Comparison of ENCODE assay signal across 1 cellular context in genomic region chr17:16568541-16569357, GRCh38.
A peak's percentile ranks its signal among the peaks of the same experiment; 100 is the strongest.
TF ChIP-seq lines count a peak whose summit lies in the region.

ZNF287 (minus strand) TSS chr17:16569204; CDS start chr17:16567731, 1,473 bp downstream.

TF ChIP-seq in H1, 55 proteins besides CTCF, POLR2A, EP300 and RAD21:
- TF ChIP-seq EZH2 (IDR thresholded peaks at IDR 0.05; ENCODE audit: low read depth, low read length, severe bottlenecking) (peak; percentile 62), ASH2L (IDR thresholded peaks at IDR 0.05; ENCODE audit: low read length) (peak; percentile 65), PHF8 (conservative IDR thresholded peaks at IDR 0.05; ENCODE audit: low read depth, low read length) (peak; percentile 49; the same call in 1 of the 2 replicates), YY1 (IDR thresholded peaks at IDR 0.05; ENCODE audit: low read depth, low read length) (peak; percentile 67; the same call in 1 of the 2 replicates), NRF1 (IDR thresholded peaks at IDR 0.05; ENCODE audit: low read depth, low read length) (peak; percentile 79), SP1 (IDR thresholded peaks at IDR 0.05; ENCODE audit: low read depth, low read length) (no peak), TAF7 (optimal IDR thresholded peaks at IDR 0.05; ENCODE audit: borderline replicate concordance, low read depth, low read length) (no peak), SIRT6 (IDR thresholded peaks at IDR 0.05; ENCODE audit: low read length) (no peak), CTBP2 (IDR thresholded peaks at IDR 0.05; ENCODE audit: borderline replicate concordance, insufficient read depth, insufficient read length, low read length) (peak; percentile 66), RFX5 (IDR thresholded peaks at IDR 0.05; ENCODE audit: borderline replicate concordance, low read depth, low read length) (no peak), KDM4A (IDR thresholded peaks at IDR 0.05; ENCODE audit: low read depth, low read length, severe bottlenecking) (peak; percentile 98), TAF1 (IDR thresholded peaks at IDR 0.05; ENCODE audit: low read depth, low read length) (peak; percentile 64), HDAC2 (IDR thresholded peaks at IDR 0.05; ENCODE audit: borderline replicate concordance in 1 of 2, low read depth in 2 of 2, low read length in 2 of 2) (0 out of 4 replicates have a peak, but pooled peaks of 1 of the 2 experiments have one; percentile 42), BACH1 (IDR thresholded peaks at IDR 0.05; ENCODE audit: low read length) (peak; percentile 34; the same call in 1 of the 2 replicates), SUZ12 (IDR thresholded peaks at IDR 0.05; ENCODE audit: low read length) (peak; percentile 69), USF2 (IDR thresholded peaks at IDR 0.05; ENCODE audit: low read length) (no peak), GABPA (IDR thresholded peaks at IDR 0.05; ENCODE audit: borderline replicate concordance, insufficient read depth, low read length) (0 out of 2 replicates have a peak, but pooled peaks have one; percentile 37), TBP (IDR thresholded peaks at IDR 0.05; ENCODE audit: low read depth, low read length) (0 out of 2 replicates have a peak, but pooled peaks have one; percentile 23), RBBP5 (IDR thresholded peaks at IDR 0.05; ENCODE audit: borderline replicate concordance, low read depth, low read length) (0 out of 2 replicates have a peak, but pooled peaks have one; percentile 48)
- TF ChIP-seq, protein P1, sequence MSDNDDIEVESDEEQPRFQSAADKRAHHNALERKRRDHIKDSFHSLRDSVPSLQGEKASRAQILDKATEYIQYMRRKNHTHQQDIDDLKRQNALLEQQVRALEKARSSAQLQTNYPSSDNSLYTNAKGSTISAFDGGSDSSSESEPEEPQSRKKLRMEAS (IDR thresholded peaks at IDR 0.05), result peak; percentile 54
- TF ChIP-seq, protein P2, sequence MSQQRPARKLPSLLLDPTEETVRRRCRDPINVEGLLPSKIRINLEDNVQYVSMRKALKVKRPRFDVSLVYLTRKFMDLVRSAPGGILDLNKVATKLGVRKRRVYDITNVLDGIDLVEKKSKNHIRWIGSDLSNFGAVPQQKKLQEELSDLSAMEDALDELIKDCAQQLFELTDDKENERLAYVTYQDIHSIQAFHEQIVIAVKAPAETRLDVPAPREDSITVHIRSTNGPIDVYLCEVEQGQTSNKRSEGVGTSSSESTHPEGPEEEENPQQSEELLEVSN (IDR thresholded peaks at IDR 0.05), result peak; percentile 69
